In the genomic region with DNA sequence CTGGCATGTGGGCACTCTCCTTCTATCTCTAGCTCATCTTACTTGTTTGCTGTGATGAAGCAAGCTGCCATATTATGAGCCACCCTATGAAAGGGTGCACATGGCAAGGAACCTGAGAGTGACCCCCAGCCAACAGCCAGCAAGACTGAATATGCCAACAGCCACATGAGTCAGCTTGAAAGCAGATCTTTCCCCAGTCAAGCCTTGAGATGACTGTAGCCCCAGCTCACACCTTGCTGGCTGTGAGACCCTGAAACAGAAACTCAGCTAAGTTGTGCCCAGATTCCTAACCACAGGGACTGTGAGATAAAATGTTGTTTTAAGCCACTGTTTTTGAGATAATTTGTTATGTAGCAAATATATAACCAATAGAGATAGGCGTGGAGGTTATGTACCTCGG, we compare ENCODE assay signal across 9 cellular contexts. TPM values are rescaled to one million over a fixed set of nuclear protein-coding genes. Genes with fewer than 3 reads are reported as not detected.
DNase-seq lines count a peak whose midpoint lies in the region; ATAC-seq lines count a peak whose summit lies in the region.
"Had no signal": no experiment of that assay in that cellular context is flagged by ENCODE, and none has a peak within 500 bp of the region (broad histone marks: within the 10 kb centered on the region; RNA-seq: fewer than 3 reads in every experiment).

No MANE protein-coding gene starts in this region.

- CTCF ChIA-PET in activated CD8-positive, alpha-beta memory T cell treated with anti-CD3 and anti-CD28 coated beads, Interleukin-2, amount 10 ng/mL, durations not matched to agents 7 days and 5 days (lab: Charles Lee), result no interaction called here

- peaks cover under 1% of the 10 kb centered on the region for H3K36me3 Mint-ChIP-seq in activated CD8-positive, alpha-beta memory T cell treated with anti-CD3 and anti-CD28 coated beads, Interleukin-2, amount 10 ng/mL, durations not matched to agents 7 days and 5 days
- H3K36me3 Mint-ChIP-seq in activated T-cell treated with anti-CD3 and anti-CD28 coated beads, Interleukin-2, amount 50 U/mL, for 72 hours (ENCODE audit: insufficient read depth in 2 of 2), result peaks cover 0 to 7% of the 10 kb centered on the region in 2 donors
- peaks cover 13% of the 10 kb centered on the region for H3K36me3 Mint-ChIP-seq in effector memory CD8-positive, alpha-beta T cell (ENCODE audit: insufficient read depth)

- peaks cover 22% of the 10 kb centered on the region for H3K4me1 Mint-ChIP-seq in activated CD8-positive, alpha-beta memory T cell treated with anti-CD3 and anti-CD28 coated beads, Interleukin-2, amount 10 ng/mL, durations not matched to agents 7 days and 5 days
- peaks cover 37% of the 10 kb centered on the region for H3K4me1 Mint-ChIP-seq in activated T-cell treated with anti-CD3 and anti-CD28 coated beads, Interleukin-2, amount 50 U/mL, for 72 hours (ENCODE audit: low read depth)
- H3K4me1 Mint-ChIP-seq in effector memory CD8-positive, alpha-beta T cell (ENCODE audit: low read depth in 2 of 2), result peaks cover 1 to 3% of the 10 kb centered on the region in 2 donors

- H3K4me3 Mint-ChIP-seq in activated CD8-positive, alpha-beta memory T cell treated with anti-CD3 and anti-CD28 coated beads, Interleukin-2, amount 10 ng/mL, durations not matched to agents 7 days and 5 days, result no peak overlapping the region
- H3K4me3 Mint-ChIP-seq in activated T-cell treated with anti-CD3 and anti-CD28 coated beads, Interleukin-2, amount 50 U/mL, for 72 hours, result no peak overlapping the region
- H3K4me3 Mint-ChIP-seq in effector memory CD8-positive, alpha-beta T cell, result no peak overlapping the region

- H3K27ac Mint-ChIP-seq in activated CD8-positive, alpha-beta memory T cell treated with anti-CD3 and anti-CD28 coated beads, Interleukin-2, amount 10 ng/mL, durations not matched to agents 7 days and 5 days, result peak overlapping the region; percentile 68
- no peak overlapping the region for H3K27ac Mint-ChIP-seq in activated T-cell treated with anti-CD3 and anti-CD28 coated beads, Interleukin-2, amount 50 U/mL, for 72 hours
- no peak overlapping the region for H3K27ac Mint-ChIP-seq in effector memory CD8-positive, alpha-beta T cell

- peak; percentile 67 for DNase-seq in activated CD8-positive, alpha-beta memory T cell treated with anti-CD3 and anti-CD28 coated beads, Interleukin-2, amount 10 ng/mL, durations not matched to agents 7 days and 5 days
- no peak for DNase-seq in activated CD8-positive, alpha-beta memory T cell treated with anti-CD3 and anti-CD28 coated beads, Interleukin-2, amount 50 U/mL, for 4 hours
- DNase-seq in activated T-cell treated with anti-CD3 and anti-CD28 coated beads, Interleukin-2, amount 50 U/mL, for 72 hours, result peak; percentile 55 to 77
- DNase-seq in stimulated activated CD8-positive, alpha-beta memory T cell treated with anti-CD3 and anti-CD28 coated beads, Interleukin-15, amount 100 ng/mL, for 48 hours (ENCODE audit: low read depth in 2 of 2), result peak; percentile 39 to 47
- DNase-seq in effector memory CD8-positive, alpha-beta T cell, result no peak
- DNase-seq in cardiac septum (ENCODE audit: low spot score), result no peak
- DNase-seq in NCI-H2081 (lab: John Stamatoyannopoulos, UW), result no peak
- DNase-seq: NCI-H510A had no signal

- no peaks in the 10 kb centered on the region for H3K27me3 Mint-ChIP-seq in activated CD8-positive, alpha-beta memory T cell treated with anti-CD3 and anti-CD28 coated beads, Interleukin-2, amount 10 ng/mL, durations not matched to agents 7 days and 5 days
- no peaks in the 10 kb centered on the region for H3K27me3 Mint-ChIP-seq in activated T-cell treated with anti-CD3 and anti-CD28 coated beads, Interleukin-2, amount 50 U/mL, for 72 hours (ENCODE audit: low read depth)
- no peaks in the 10 kb centered on the region for H3K27me3 Mint-ChIP-seq in effector memory CD8-positive, alpha-beta T cell

- intact Hi-C loops in cardiac septum (cut with DNase I), result no loop called here

- H3K9me3 Mint-ChIP-seq in activated CD8-positive, alpha-beta memory T cell treated with anti-CD3 and anti-CD28 coated beads, Interleukin-2, amount 10 ng/mL, durations not matched to agents 7 days and 5 days (ENCODE audit: low read depth), result no peaks in the 10 kb centered on the region
- no peaks in the 10 kb centered on the region for H3K9me3 Mint-ChIP-seq in activated T-cell treated with anti-CD3 and anti-CD28 coated beads, Interleukin-2, amount 50 U/mL, for 72 hours
- H3K9me3 Mint-ChIP-seq in effector memory CD8-positive, alpha-beta T cell, result no peaks in the 10 kb centered on the region

- peak; percentile 87 for ATAC-seq in activated CD8-positive, alpha-beta memory T cell treated with anti-CD3 and anti-CD28 coated beads, Interleukin-2, amount 10 ng/mL, durations not matched to agents 7 days and 5 days
- ATAC-seq in HG02943 (IDR thresholded peaks at IDR 0.05; ENCODE audit: low read depth, unreplicated experiment), result peak; percentile 75
- peak; percentile 89 to 91 for ATAC-seq in activated T-cell treated with anti-CD3 and anti-CD28 coated beads, Interleukin-2, amount 50 U/mL, for 72 hours (replicated peaks in 1 of 2)
- no peak for ATAC-seq in effector memory CD8-positive, alpha-beta T cell (replicated peaks)

RNA-seq across cellular contexts. Expression of a gene that starts 36.2 kb away (rescaled TPM):
- 10 to 100 TPM; 91.2 to 93.1 TPM for total RNA-seq in activated CD8-positive, alpha-beta memory T cell treated with anti-CD3 and anti-CD28 coated beads, Interleukin-2, amount 10 ng/mL, durations not matched to agents 7 days and 5 days
- total RNA-seq in activated T-cell treated with anti-CD3 and anti-CD28 coated beads, Interleukin-2, amount 50 U/mL, for 72 hours, result 100 to 1,000 TPM; 105 to 151 TPM
- total RNA-seq in cardiac septum, result 57.7 TPM

Comparison
In these comparisons a context has a peak if more than half of its experiments do, and no peak if none do; other contexts are left out.
1. DNase-seq: peak in activated CD8-positive, alpha-beta memory T cell treated with anti-CD3 and anti-CD28 coated beads, Interleukin-2, amount 10 ng/mL, durations not matched to agents 7 days and 5 days (single experiment), activated T-cell treated with anti-CD3 and anti-CD28 coated beads, Interleukin-2, amount 50 U/mL, for 72 hours (2 of 2) and stimulated activated CD8-positive, alpha-beta memory T cell treated with anti-CD3 and anti-CD28 coated beads, Interleukin-15, amount 100 ng/mL, for 48 hours (2 of 2); none in activated CD8-positive, alpha-beta memory T cell treated with anti-CD3 and anti-CD28 coated beads, Interleukin-2, amount 50 U/mL, for 4 hours (single experiment), effector memory CD8-positive, alpha-beta T cell (0 of 3), cardiac septum (single experiment) and NCI-H2081 (0 of 2).